In genomic region chr9:127388856-127389238, GRCh38 we compare ENCODE assay signal across 1 cellular context.
TF ChIP-seq lines count a peak whose summit lies in the region.

No MANE protein-coding gene starts in this region.

TF ChIP-seq in SK-N-SH, 30 proteins besides CTCF, POLR2A, EP300 and RAD21 (continued from another document):
- TF ChIP-seq ZBTB33 (IDR thresholded peaks at IDR 0.05; ENCODE audit: borderline replicate concordance, low read depth): no peak
- TF ChIP-seq POLR2AphosphoS5 (IDR thresholded peaks at IDR 0.05; ENCODE audit: low read depth, low read length): no peak
- TF ChIP-seq RFX5 (IDR thresholded peaks at IDR 0.05; ENCODE audit: low read length): no peak
- TF ChIP-seq USF1 (IDR thresholded peaks at IDR 0.05; ENCODE audit: borderline replicate concordance, low read depth): no peak
- no peak for TF ChIP-seq IRF3 (IDR thresholded peaks at IDR 0.05; ENCODE audit: low read depth, low read length)
- no peak for TF ChIP-seq MEF2A (IDR thresholded peaks at IDR 0.05; ENCODE audit: borderline replicate concordance, low read depth)
- TF ChIP-seq FOXM1 (IDR thresholded peaks at IDR 0.05; ENCODE audit: low read depth): no peak
- TF ChIP-seq SMC3 (IDR thresholded peaks at IDR 0.05; ENCODE audit: low read depth, low read length): no peak
- TF ChIP-seq FOSL2 (IDR thresholded peaks at IDR 0.05; ENCODE audit: borderline replicate concordance, low read depth): no peak
- no peak for TF ChIP-seq RXRA (IDR thresholded peaks at IDR 0.05; ENCODE audit: borderline replicate concordance, low read depth)
- no peak for TF ChIP-seq GABPA (IDR thresholded peaks at IDR 0.05; ENCODE audit: low read depth)
- no peak for TF ChIP-seq TEAD4 (IDR thresholded peaks at IDR 0.05; ENCODE audit: borderline replicate concordance, insufficient read depth)
- no peak for TF ChIP-seq REST (IDR thresholded peaks at IDR 0.05; ENCODE audit: low read depth, low read length)
- TF ChIP-seq SIN3A (IDR thresholded peaks at IDR 0.05; ENCODE audit: borderline replicate concordance, low read depth, low read length): no peak
- no peak for TF ChIP-seq EZH2phosphoT487 (IDR thresholded peaks at IDR 0.05; ENCODE audit: borderline replicate concordance, low read depth)
- TF ChIP-seq TAF1 (IDR thresholded peaks at IDR 0.05; ENCODE audit: borderline replicate concordance, low read depth, low read length): no peak
- TF ChIP-seq JUND (IDR thresholded peaks at IDR 0.05): no peak
- no peak for TF ChIP-seq NRF1 (IDR thresholded peaks at IDR 0.05; ENCODE audit: low read depth, low read length)
